In the genomic region with DNA sequence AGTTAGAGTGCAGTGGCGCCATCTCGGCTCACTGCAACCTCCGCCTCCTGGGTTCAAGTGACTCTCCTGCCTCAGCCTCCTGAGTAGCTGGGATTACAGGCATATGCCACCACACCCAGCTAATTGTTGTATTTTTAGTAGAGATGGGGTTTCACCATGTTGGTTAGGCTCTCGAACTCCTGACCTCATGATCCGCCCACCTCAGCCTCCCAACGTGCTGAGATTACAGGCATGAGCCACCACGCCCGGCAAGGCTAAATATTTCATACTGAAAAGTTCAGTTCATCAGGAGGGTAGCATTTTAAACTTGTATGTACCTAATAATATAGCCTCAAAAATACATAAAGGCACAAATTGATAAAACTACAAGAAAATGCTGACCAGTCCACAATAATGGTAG, we compare ENCODE assay signal across 7 cellular contexts.
DNase-seq lines count a peak whose midpoint lies in the region; ATAC-seq, FAIRE-seq and TF ChIP-seq lines count a peak whose summit lies in the region.
"Not testable (repeated sequence)": the region's sequence is repeated elsewhere in the genome, so short reads cannot be mapped to it uniquely, and the experiment has no call there.

No MANE protein-coding gene starts in this region.

- H3K79me1 ChIP-seq in trophoblast cell (ENCODE audit: low read length): peaks cover 30% of the 10 kb centered on the region

- POLR2A ChIA-PET in A549 (lab: Yijun Ruan, JAX): not testable (repeated sequence)
- POLR2A ChIA-PET in HEK293 (lab: Yijun Ruan, JAX): interaction anchor here (0.7 kb wide), 1 partner anchor 8 kb away, joined by 4 read pairs; no protein-coding TSS in a partner anchor

- not testable (repeated sequence) for H2AK5ac ChIP-seq in trophoblast cell (ENCODE audit: low read length)

- H3K18ac ChIP-seq in trophoblast cell (ENCODE audit: low read length): not testable (repeated sequence)

- peak overlapping the region; percentile 52 for H2BK120ac ChIP-seq in trophoblast cell (ENCODE audit: insufficient read depth, low read length, poor library complexity)

- WGBS in A549 (ENCODE audit: missing lambda C conversion rate): 81% methylated on average over 8 of the region's 8 CpGs
- 70% methylated on average over 8 of the region's 8 CpGs for WGBS in mammary epithelial cell (ENCODE audit: low coverage, missing lambda C conversion rate)
- WGBS in hepatocyte (ENCODE audit: low lambda C conversion rate, missing lambda C conversion rate): 95% methylated on average over 8 of the region's 8 CpGs
- no CpG with 5 or more reads among the region's 8 CpGs for WGBS in trophoblast cell (ENCODE audit: extremely low coverage, insufficient coverage, insufficient read length)

- not testable (repeated sequence) for H3K79me2 ChIP-seq in mammary epithelial cell (ENCODE audit: insufficient read depth, low read length); hepatocyte; trophoblast cell (ENCODE audit: control insufficient read depth, insufficient read depth, low read length, poor library complexity)

- FAIRE-seq in A549 (lab: Jason Lieb, UNC): not testable (repeated sequence)

- not testable (repeated sequence) for TF ChIP-seq POLR2A in A549 (IDR thresholded peaks at IDR 0.05; ENCODE audit: low read length)

- in situ Hi-C loops in mammary epithelial cell (cut with MboI; ENCODE audit: low sequenced_read_pairs in 2 of 2): not testable (repeated sequence)

- H3K9me2 ChIP-seq in hepatocyte (replicated peaks; ENCODE audit: insufficient read depth): not testable (repeated sequence)

- H3K27me3 ChIP-seq in mammary epithelial cell (ENCODE audit: insufficient read depth, low read length); hepatocyte; trophoblast cell (ENCODE audit: insufficient read depth, low read length): not testable (repeated sequence)

- H3K4me1 ChIP-seq in A549: peaks cover 79% of the 10 kb centered on the region
- not testable (repeated sequence) for H3K4me1 ChIP-seq in HEK293 (ENCODE audit: control insufficient read depth, insufficient read depth, low read length)
- H3K4me1 ChIP-seq in mammary epithelial cell (ENCODE audit: insufficient read depth, low read length): peaks cover 44% of the 10 kb centered on the region
- peaks cover 48% of the 10 kb centered on the region for H3K4me1 ChIP-seq in hepatocyte (ENCODE audit: insufficient read depth)
- H3K4me1 ChIP-seq in trophoblast cell (ENCODE audit: control insufficient read depth in 1 of 2, insufficient read depth in 2 of 2, low read length in 2 of 2): peaks cover 18 to 20% of the 10 kb centered on the region in 2 experiments

- not testable (repeated sequence) for BruUV-seq in mammary epithelial cell (replicated peaks; lab: Mats Ljungman, UMichigan)

- not testable (repeated sequence) for H4K20me1 ChIP-seq in mammary epithelial cell (ENCODE audit: insufficient read depth, low read length); hepatocyte (ENCODE audit: insufficient read depth, poor library complexity, severe bottlenecking)

- DNase-seq in A549 (ENCODE audit: low read depth in 1 of 2, low spot score in 1 of 2); mammary epithelial cell; epithelial cell of prostate (ENCODE audit: low read depth, low spot score); hepatocyte (ENCODE audit: low spot score); trophoblast cell: not testable (repeated sequence)
- peak; percentile 1 for DNase-seq in activated CD8-positive, alpha-beta memory T cell treated with anti-CD3 and anti-CD28 coated beads, Interleukin-2, amount 50 U/mL, for 48 hours

- H3K4me2 ChIP-seq in A549; mammary epithelial cell (ENCODE audit: insufficient read depth, low read depth, low read length); hepatocyte; trophoblast cell (ENCODE audit: low read length): not testable (repeated sequence)

- H4K12ac ChIP-seq in trophoblast cell (ENCODE audit: low read depth, low read length): not testable (repeated sequence)

- H2AFZ ChIP-seq in mammary epithelial cell (ENCODE audit: low read depth, low read length); hepatocyte; trophoblast cell (ENCODE audit: insufficient read depth, low read length, poor library complexity): not testable (repeated sequence)

- H3K9me3 ChIP-seq in A549; HEK293 (ENCODE audit: control insufficient read depth, insufficient read depth, low read depth, low read length); mammary epithelial cell (replicated peaks; ENCODE audit: insufficient read depth, low read length); hepatocyte (ENCODE audit: low read depth); trophoblast cell (ENCODE audit: insufficient read depth, low read depth, low read length): not testable (repeated sequence)

- not testable (repeated sequence) for H3K4me3 ChIP-seq in A549; HEK293 (ENCODE audit: low read depth, low read length); mammary epithelial cell (replicated peaks in 1 of 3; ENCODE audit: insufficient read depth in 1 of 3, low read depth in 2 of 3, low read length in 3 of 3); hepatocyte; trophoblast cell (ENCODE audit: low read depth, low read length)

- not testable (repeated sequence) for H4K8ac ChIP-seq in trophoblast cell (ENCODE audit: low read depth, low read length)

- not testable (repeated sequence) for H2BK5ac ChIP-seq in trophoblast cell (ENCODE audit: low read depth, low read length, poor library complexity)

- not testable (repeated sequence) for H3K36me3 ChIP-seq in HEK293 (ENCODE audit: control insufficient read depth in 2 of 2, insufficient read depth in 1 of 2, low read length in 2 of 2); mammary epithelial cell (ENCODE audit: insufficient read depth, low read length); hepatocyte (replicated peaks; ENCODE audit: insufficient read depth, low read depth); trophoblast cell (ENCODE audit: control insufficient read depth in 1 of 2, insufficient read depth in 2 of 2, low read length in 2 of 2)

- peak overlapping the region; percentile 40 for H3K4ac ChIP-seq in trophoblast cell (ENCODE audit: low read depth, low read length)

- H3K9ac ChIP-seq in mammary epithelial cell (ENCODE audit: insufficient read depth, low read length); trophoblast cell (ENCODE audit: low read length): not testable (repeated sequence)

- intact Hi-C loops in mammary epithelial cell (cut with micrococcal nuclease): not testable (repeated sequence)

- not testable (repeated sequence) for ATAC-seq in A549

- not testable (repeated sequence) for H3K23ac ChIP-seq in trophoblast cell (ENCODE audit: low read length)

- H2BK12ac ChIP-seq in trophoblast cell (ENCODE audit: low read length): peak overlapping the region; percentile 84

- H4K91ac ChIP-seq in trophoblast cell (ENCODE audit: low read depth, low read length): peak overlapping the region; percentile 50

- CTCF ChIA-PET in A549 (lab: Yijun Ruan, JAX): interaction anchor here (0.8 to 1.7 kb wide), 2 partner anchors 10 to 16 kb away, joined by 3 to 4 read pairs; no protein-coding TSS in a partner anchor
- CTCF ChIA-PET in HEK293 (lab: Yijun Ruan, JAX): interaction anchor here (1.4 kb wide), 1 partner anchor 15 kb away, joined by 8 read pairs; no protein-coding TSS in a partner anchor
- CTCF ChIA-PET in mammary epithelial cell (lab: Charles Lee; ENCODE audit: low non-redundant PET): not testable (repeated sequence)

- not testable (repeated sequence) for TF ChIP-seq EP300 in A549 (IDR thresholded peaks at IDR 0.05)

- not testable (repeated sequence) for TF ChIP-seq CTCF in A549 (IDR thresholded peaks at IDR 0.05); HEK293 (tag by site-specific recombination; IDR thresholded peaks at IDR 0.05); mammary epithelial cell (conservative IDR thresholded peaks at IDR 0.05 in 1 of 2, IDR thresholded peaks at IDR 0.05 in 1 of 2; ENCODE audit: extremely low read depth in 1 of 2, insufficient read depth in 1 of 2, low read depth in 1 of 2, low read length in 2 of 2); hepatocyte (IDR thresholded peaks at IDR 0.05; ENCODE audit: poor library complexity)

- TF ChIP-seq RAD21 in A549 (conservative IDR thresholded peaks at IDR 0.05 in 1 of 2, IDR thresholded peaks at IDR 0.05 in 1 of 2): not testable (repeated sequence)

- H3K14ac ChIP-seq in trophoblast cell (ENCODE audit: low read length): peak overlapping the region; percentile 53

- dilution Hi-C loops in mammary epithelial cell (cut with HindIII; ENCODE audit: low sequenced_read_pairs): not testable (repeated sequence)

- peak overlapping the region; percentile 83 to 91; a peak in 5 of 6 replicates for H3K27ac ChIP-seq in A549
- H3K27ac ChIP-seq in HEK293 (ENCODE audit: extremely low read depth, low read depth, low read length): not testable (repeated sequence)
- peak overlapping the region; percentile 7 for H3K27ac ChIP-seq in mammary epithelial cell (ENCODE audit: insufficient read depth, low read depth, low read length)
- H3K27ac ChIP-seq in epithelial cell of prostate: peak overlapping the region; percentile 94
- H3K27ac ChIP-seq in hepatocyte: peak overlapping the region; percentile 70
- H3K27ac ChIP-seq in trophoblast cell (ENCODE audit: low read depth, low read length): peak overlapping the region; percentile 23

TF ChIP-seq in HEK293, 187 proteins besides CTCF, POLR2A, EP300 and RAD21:
- TF ChIP-seq KLF1 (tag by site-specific recombination; IDR thresholded peaks at IDR 0.05): peak; percentile 90
TF ChIP-seq in HEK293: peak in this region for 1; not testable (repeated sequence) for 186.
